Comparison of ENCODE assay signal across 18 cellular contexts in genomic region chr1:1334835-1335234, GRCh38. TPM values are rescaled to one million over a fixed set of nuclear protein-coding genes. Genes with fewer than 3 reads are reported as not detected.
DNase-seq lines count a peak whose midpoint lies in the region; ATAC-seq, FAIRE-seq and TF ChIP-seq lines count a peak whose summit lies in the region.
"Had no signal": no experiment of that assay in that cellular context is flagged by ENCODE, and none has a peak within 500 bp of the region (broad histone marks: within the 10 kb centered on the region; RNA-seq: fewer than 3 reads in every experiment).

No MANE protein-coding gene starts in this region.

- intact Hi-C loops in K562 (cut with micrococcal nuclease): no loop called here
- intact Hi-C loops in left ventricle myocardium inferior (cut with micrococcal nuclease): no loop called here

- no peak overlapping the region for H2BK120ac ChIP-seq in mesendoderm (ENCODE audit: low read depth, low read length)

- no peaks in the 10 kb centered on the region for H3K9me3 ChIP-seq in A549
- H3K9me3 ChIP-seq in HEK293 (ENCODE audit: control insufficient read depth, insufficient read depth, low read depth, low read length): no peaks in the 10 kb centered on the region
- peaks cover 4% of the 10 kb centered on the region for H3K9me3 ChIP-seq in K562 (replicated peaks; ENCODE audit: control insufficient read depth, insufficient read depth, low read depth, low read length)
- no peaks in the 10 kb centered on the region for H3K9me3 ChIP-seq in left ventricle myocardium inferior (replicated peaks)

- CTCF ChIA-PET in A549 (lab: Yijun Ruan, JAX): interaction anchor here (1.1 to 2.8 kb wide), 5 partner anchors 10 to 170 kb away, joined by 3 to 22 read pairs (median 6); no protein-coding TSS in a partner anchor
- CTCF ChIA-PET in HEK293 (lab: Yijun Ruan, JAX): no interaction called here
- CTCF ChIA-PET in K562 (lab: Yijun Ruan, JAX; ENCODE audit: low intra/inter-chr PET ratio): no interaction called here

- H3K27ac ChIP-seq in A549: no peak overlapping the region
- no peak overlapping the region for H3K27ac ChIP-seq in HEK293 (ENCODE audit: extremely low read depth, low read depth, low read length)
- no peak overlapping the region for H3K27ac ChIP-seq in K562 (ENCODE audit: extremely low read depth, low read depth, low read length)
- no peak overlapping the region for H3K27ac ChIP-seq in mesendoderm (ENCODE audit: low read depth, low read length)
- H3K27ac ChIP-seq in left ventricle myocardium inferior (replicated peaks): no peak overlapping the region
- H3K27ac ChIP-seq: GM23248 had no signal

- DNase-seq in A549 (ENCODE audit: low read depth in 1 of 2, low spot score in 1 of 2): no peak
- DNase-seq in K562 (ENCODE audit: extremely low read depth in 1 of 4, low spot score in 3 of 4): peak in 2 of 4 experiments; percentile 59 to 67
- peak; percentile 63 for DNase-seq in mesendoderm
- no peak for DNase-seq in amniotic stem cell (lab: John Stamatoyannopoulos, UW)
- no peak for DNase-seq in NCI-H69 (lab: John Stamatoyannopoulos, UW)
- no peak for DNase-seq in Ammon's horn (ENCODE audit: low spot score)
- no peak for DNase-seq in left ventricle myocardium inferior
- DNase-seq: CD4-positive, CD25-positive, alpha-beta regulatory T cell; GM23248; MV-4-11; NCI-H1436; NCI-H2029 treated with DMSO at 0.1 percent for 48 hours; NCI-H524 treated with DMSO at 0.1 percent for 48 hours had no signal

- H3K79me2 ChIP-seq in K562 (ENCODE audit: control insufficient read depth, insufficient read depth, low read length) (peaks cover 2% of the 10 kb centered on the region; the same call in 1 of the 3 replicates), mesendoderm (ENCODE audit: control insufficient read depth, insufficient read depth, low read length) (no peaks in the 10 kb centered on the region)

- in situ Hi-C loops in K562 (cut with MboI): no loop called here

- H2BK5ac ChIP-seq in mesendoderm (ENCODE audit: low read length): no peak overlapping the region

- no peak for ATAC-seq in A549
- ATAC-seq in K562: no peak

- TF ChIP-seq EP300 in A549 (IDR thresholded peaks at IDR 0.05) (no peak), K562 (IDR thresholded peaks at IDR 0.05; ENCODE audit: low read length) (no peak)

- no peak overlapping the region for H3K4me3 ChIP-seq in A549
- H3K4me3 ChIP-seq in HEK293 (ENCODE audit: low read depth, low read length): no peak overlapping the region
- H3K4me3 ChIP-seq in K562: no peak overlapping the region
- no peak overlapping the region for H3K4me3 ChIP-seq in mesendoderm (ENCODE audit: low read length)
- no peak overlapping the region for H3K4me3 ChIP-seq in left ventricle myocardium inferior
- H3K4me3 ChIP-seq: GM23248 had no signal

- H3K4me1 ChIP-seq in A549: peaks cover 12% of the 10 kb centered on the region; the same call in 2 of the 3 replicates
- no peaks in the 10 kb centered on the region for H3K4me1 ChIP-seq in HEK293 (ENCODE audit: control insufficient read depth, insufficient read depth, low read length)
- peaks cover 0 to 91% of the 10 kb centered on the region in 2 experiments; a peak in 2 of 5 replicates for H3K4me1 ChIP-seq in K562 (replicated peaks in 1 of 2; ENCODE audit: control insufficient read depth in 2 of 2, insufficient read depth in 2 of 2, low read length in 2 of 2)
- no peaks in the 10 kb centered on the region for H3K4me1 ChIP-seq in mesendoderm (ENCODE audit: control insufficient read depth, low read depth, low read length)
- H3K4me1 ChIP-seq in left ventricle myocardium inferior: peaks cover 17% of the 10 kb centered on the region

- H3K27me3 ChIP-seq in K562 (ENCODE audit: control insufficient read depth in 2 of 2, insufficient read depth in 2 of 2, low read length in 2 of 2) (no peaks in the 10 kb centered on the region), mesendoderm (ENCODE audit: insufficient read depth, low read length, poor library complexity) (no peaks in the 10 kb centered on the region), left ventricle myocardium inferior (ENCODE audit: low read depth) (no peaks in the 10 kb centered on the region)

- no peaks in the 10 kb centered on the region for H3K79me1 ChIP-seq in mesendoderm (ENCODE audit: low read length)

- peaks cover 16% of the 10 kb centered on the region; the same call in 1 of the 2 replicates for H4K20me1 ChIP-seq in K562 (replicated peaks; ENCODE audit: control insufficient read depth, insufficient read depth, low read length)

- H3K18ac ChIP-seq in mesendoderm (ENCODE audit: low read length): no peak overlapping the region

- H3K4ac ChIP-seq in mesendoderm (ENCODE audit: low read depth, low read length): no peak overlapping the region

- FAIRE-seq in A549 (lab: Jason Lieb, UNC) (no peak), K562 (lab: Jason Lieb, UNC) (no peak)
- FAIRE-seq: G401.6, GM12892 had no signal

- no peak overlapping the region for H2AK5ac ChIP-seq in mesendoderm (ENCODE audit: low read length)

- no peak for TF ChIP-seq CTCF in A549 (IDR thresholded peaks at IDR 0.05)
- TF ChIP-seq CTCF in HEK293 (tag by site-specific recombination; IDR thresholded peaks at IDR 0.05): no peak
- no peak for TF ChIP-seq CTCF in K562 (IDR thresholded peaks at IDR 0.05 in 2 of 3, conservative IDR thresholded peaks at IDR 0.05 in 1 of 3; ENCODE audit: insufficient read depth in 2 of 3, low read depth in 1 of 3, low read length in 3 of 3)
- no peak for TF ChIP-seq CTCF in left ventricle myocardium inferior (IDR thresholded peaks at IDR 0.05; ENCODE audit: borderline replicate concordance)

- H3K36me3 ChIP-seq in HEK293 (ENCODE audit: control insufficient read depth in 2 of 2, insufficient read depth in 1 of 2, low read length in 2 of 2) (peaks cover 0 to 56% of the 10 kb centered on the region in 2 experiments; a peak in 1 of 3 replicates), K562 (ENCODE audit: control insufficient read depth, insufficient read depth, low read length) (peaks cover 53% of the 10 kb centered on the region; the same call in 1 of the 3 replicates), mesendoderm (ENCODE audit: control insufficient read depth, insufficient read depth, low read length) (no peaks in the 10 kb centered on the region), left ventricle myocardium inferior (peaks cover 41% of the 10 kb centered on the region)

- H3K4me2 ChIP-seq in A549 (no peak overlapping the region), K562 (ENCODE audit: insufficient read depth, low read length) (no peak overlapping the region), mesendoderm (ENCODE audit: low read length) (no peak overlapping the region)

- no peak overlapping the region for H3K23ac ChIP-seq in mesendoderm (ENCODE audit: low read length)

- BruUV-seq in K562 (replicated peaks; lab: Mats Ljungman, UMichigan): no TSS peak

- no peak overlapping the region for H4K5ac ChIP-seq in mesendoderm (ENCODE audit: low read length)

- WGBS in A549 (ENCODE audit: missing lambda C conversion rate): 95% methylated on average over 4 of the region's 11 CpGs
- 88% methylated on average over 6 of the region's 11 CpGs for WGBS in K562 (ENCODE audit: insufficient coverage, low coverage, missing lambda C conversion rate)
- WGBS in mesendoderm (ENCODE audit: extremely low coverage, insufficient coverage, low lambda C conversion rate): no CpG with 5 or more reads among the region's 11 CpGs

- no peak overlapping the region for H2AFZ ChIP-seq in K562 (ENCODE audit: low read depth, low read length)
- H2AFZ ChIP-seq: GM23248 had no signal

- no peak overlapping the region for H2BK15ac ChIP-seq in mesendoderm (replicated peaks; ENCODE audit: low read depth)

- POLR2A ChIA-PET in A549 (lab: Yijun Ruan, JAX) (no interaction called here), HEK293 (lab: Yijun Ruan, JAX) (interaction anchor here (0.6 to 2.4 kb wide), 6 partner anchors 10 to 218 kb away, joined by 3 to 7 read pairs (median 3); no protein-coding TSS in a partner anchor), K562 (lab: Yijun Ruan, JAX) (interaction anchor here (0.5 to 2.1 kb wide), 11 partner anchors 8 to 118 kb away, joined by 3 to 8 read pairs (median 4); partner anchors contain the start of gene CCNL2)

- H3K56ac ChIP-seq in mesendoderm (ENCODE audit: low read length): no peak overlapping the region

- no peak for TF ChIP-seq RAD21 in A549 (conservative IDR thresholded peaks at IDR 0.05 in 1 of 2, IDR thresholded peaks at IDR 0.05 in 1 of 2)
- TF ChIP-seq RAD21 in K562 (CRISPR knock-in tag; conservative IDR thresholded peaks at IDR 0.05 in 1 of 2, IDR thresholded peaks at IDR 0.05 in 1 of 2): no peak

- no peak for TF ChIP-seq POLR2A in A549 (IDR thresholded peaks at IDR 0.05; ENCODE audit: low read length)
- TF ChIP-seq POLR2A in K562 (conservative IDR thresholded peaks at IDR 0.05): no peak; the same call in 1 of the 2 replicates

- H3K9me1 ChIP-seq in K562 (ENCODE audit: control insufficient read depth, insufficient read depth, low read length): peaks cover 7% of the 10 kb centered on the region

- peak overlapping the region in 1 of 2 experiments; percentile 61; a peak in 1 of 4 replicates for H3K9ac ChIP-seq in K562 (ENCODE audit: insufficient read depth in 1 of 2, low read depth in 2 of 2, low read length in 2 of 2)
- H3K9ac ChIP-seq in mesendoderm (ENCODE audit: low read length): no peak overlapping the region
- H3K9ac ChIP-seq: GM23248 had no signal

- H4K8ac ChIP-seq in mesendoderm (ENCODE audit: low read depth, low read length): no peak overlapping the region

RNA-seq across cellular contexts. Expression of gene TAS1R3, which starts 3.8 kb away (rescaled TPM):
- polyA plus RNA-seq in A549 (2011; rRNA removed) (0.05 and 0.07 TPM in 2 replicates), A549 (2017; fragmentation: RNase III; extraction: RNeasy Plus Mini Kit Qiagen cat#74134 plus additional on column Dnase treatment) (0.14 to 0.24 TPM (median 0.15 TPM) in 3 replicates), K562 (2011; rRNA removed) (0.05 TPM in 1 of 2 replicates, not detected in the other), K562 (2014; fragmentation: Illumina TruSeq; extraction: Trizol) (not detected in 2 replicates), K562 (2014; fragmentation: Nextera tagmentation; extraction: Ambion mirVana) (not detected), K562 (2014; rRNA removed) (0.03 and 0.13 TPM in 2 replicates)
- 0.07 and 0.18 TPM in 2 replicates for polyA plus RNA-seq in A549 (2012; cell fraction: cytosol; rRNA removed)
- polyA plus RNA-seq in A549 (2012; cell fraction: nucleus; rRNA removed): 1.5 and 1.8 TPM in 2 replicates
- polyA minus RNA-seq in A549 (2011; rRNA and poly(A)+ RNA removed): 0.05 TPM in 1 of 2 replicates, not detected in the other
- 0.19 and 0.58 TPM in 2 replicates for total RNA-seq in K562 (2011; cell fraction: chromatin; rRNA removed; ENCODE audit: low replicate concordance)
- 0.53 and 0.67 TPM in 2 replicates for total RNA-seq in K562 (2011; cell fraction: nucleolus; rRNA removed)
- 0.15 and 0.23 TPM in 2 replicates for total RNA-seq in K562 (2011; cell fraction: nucleoplasm; rRNA removed)
- total RNA-seq in K562 (2014; rRNA removed) (0.12 TPM in 1 of 2 replicates, not detected in the other), K562 (2014; rRNA removed; fragmentation: Illumina TruSeq; extraction: Trizol) (not detected in 2 replicates), K562 (2015; rRNA removed; fragmentation: Illumina TruSeq; extraction: Trizol) (0.04 TPM in 1 of 2 replicates, not detected in the other), K562 (2021) (0.07 and 0.09 TPM in 2 replicates), left ventricle myocardium inferior (0.93 TPM)
- polyA plus RNA-seq in K562 (2011; cell fraction: cytosol; rRNA removed): 0.03 and 0.06 TPM in 2 replicates
- polyA plus RNA-seq in K562 (2011; cell fraction: nucleus; rRNA removed): 0.25 and 0.31 TPM in 2 replicates
- 0.26 and 0.37 TPM in 2 replicates for polyA plus RNA-seq in K562 (2012)
- not detected in 2 replicates for polyA minus RNA-seq in K562 (2011; rRNA and poly(A)+ RNA removed)
- not detected in 2 replicates for polyA minus RNA-seq in K562 (2011; cell fraction: cytosol; rRNA and poly(A)+ RNA removed)
- 0.13 and 0.22 TPM in 2 replicates for polyA minus RNA-seq in K562 (2011; cell fraction: nucleus; rRNA and poly(A)+ RNA removed)
- 0.03 TPM for polyA plus RNA-seq in mesendoderm (2013, experiment 1 of 2)
- 0.04 TPM for polyA plus RNA-seq in mesendoderm (2013, experiment 2 of 2)
- total RNA-seq: SK-MEL-5 had no signal
- polyA plus RNA-seq: GM23248 had no signal

RNA-seq across cellular contexts. Expression of gene CPTP, which starts 10.2 kb away (rescaled TPM):
- 3.9 and 4.3 TPM in 2 replicates for polyA plus RNA-seq in A549 (2011; rRNA removed)
- polyA plus RNA-seq in A549 (2012; cell fraction: cytosol; rRNA removed): 9.1 and 14.9 TPM in 2 replicates
- 10.2 and 16.9 TPM in 2 replicates for polyA plus RNA-seq in A549 (2012; cell fraction: nucleus; rRNA removed)
- polyA plus RNA-seq in A549 (2017; fragmentation: RNase III; extraction: RNeasy Plus Mini Kit Qiagen cat#74134 plus additional on column Dnase treatment): 10.2 to 11.9 TPM (median 10.7 TPM) in 3 replicates
- 3.6 and 3.8 TPM in 2 replicates for polyA minus RNA-seq in A549 (2011; rRNA and poly(A)+ RNA removed)
- 3.4 and 22.1 TPM in 2 replicates for total RNA-seq in K562 (2011; cell fraction: chromatin; rRNA removed; ENCODE audit: low replicate concordance)
- 31.8 and 32.0 TPM in 2 replicates for total RNA-seq in K562 (2011; cell fraction: nucleolus; rRNA removed)
- 11.2 and 13.9 TPM in 2 replicates for total RNA-seq in K562 (2011; cell fraction: nucleoplasm; rRNA removed)
- 21.6 and 33.4 TPM in 2 replicates for total RNA-seq in K562 (2014; rRNA removed)
- total RNA-seq in K562 (2014; rRNA removed; fragmentation: Illumina TruSeq; extraction: Trizol): 3.0 and 3.5 TPM in 2 replicates
- total RNA-seq in K562 (2015; rRNA removed; fragmentation: Illumina TruSeq; extraction: Trizol): 8.4 and 10.1 TPM in 2 replicates
- 25.4 and 25.8 TPM in 2 replicates for total RNA-seq in K562 (2021)
- 3.5 and 5.7 TPM in 2 replicates for polyA plus RNA-seq in K562 (2011; rRNA removed)
- polyA plus RNA-seq in K562 (2011; cell fraction: cytosol; rRNA removed): 7.2 and 32.1 TPM in 2 replicates
- 5.6 and 10.3 TPM in 2 replicates for polyA plus RNA-seq in K562 (2011; cell fraction: nucleus; rRNA removed)
- 14.5 and 17.3 TPM in 2 replicates for polyA plus RNA-seq in K562 (2012)
- polyA plus RNA-seq in K562 (2014; fragmentation: Illumina TruSeq; extraction: Trizol): 2.7 and 9.1 TPM in 2 replicates
- under 1 TPM; 0.11 to 0.20 TPM for polyA plus RNA-seq in K562 (2014; fragmentation: Nextera tagmentation; extraction: Ambion mirVana)
- polyA plus RNA-seq in K562 (2014; rRNA removed): 12.4 and 12.9 TPM in 2 replicates
- polyA minus RNA-seq in K562 (2011; rRNA and poly(A)+ RNA removed): 2.1 and 2.4 TPM in 2 replicates
- 9.2 and 12.1 TPM in 2 replicates for polyA minus RNA-seq in K562 (2011; cell fraction: cytosol; rRNA and poly(A)+ RNA removed)
- 14.0 and 17.8 TPM in 2 replicates for polyA minus RNA-seq in K562 (2011; cell fraction: nucleus; rRNA and poly(A)+ RNA removed)
- 7.5 TPM for polyA plus RNA-seq in mesendoderm (2013, experiment 1 of 2)
- 7.1 TPM for polyA plus RNA-seq in mesendoderm (2013, experiment 2 of 2)
- 99.2 TPM for total RNA-seq in left ventricle myocardium inferior

RNA-seq across cellular contexts. Expression of gene INTS11, which starts 10.4 kb away (rescaled TPM):
- polyA plus RNA-seq in A549 (2011; rRNA removed): 41.9 and 44.3 TPM in 2 replicates
- polyA plus RNA-seq in A549 (2012; cell fraction: cytosol; rRNA removed): 88.3 and 102 TPM in 2 replicates
- polyA plus RNA-seq in A549 (2012; cell fraction: nucleus; rRNA removed): 344 and 409 TPM in 2 replicates
- 62.9 to 71.2 TPM (median 62.9 TPM) in 3 replicates for polyA plus RNA-seq in A549 (2017; fragmentation: RNase III; extraction: RNeasy Plus Mini Kit Qiagen cat#74134 plus additional on column Dnase treatment)
- polyA minus RNA-seq in A549 (2011; rRNA and poly(A)+ RNA removed): 116 and 130 TPM in 2 replicates
- total RNA-seq in K562 (2011; cell fraction: chromatin; rRNA removed; ENCODE audit: low replicate concordance): 317 and 866 TPM in 2 replicates
- 565 and 578 TPM in 2 replicates for total RNA-seq in K562 (2011; cell fraction: nucleolus; rRNA removed)
- 402 and 440 TPM in 2 replicates for total RNA-seq in K562 (2011; cell fraction: nucleoplasm; rRNA removed)
- 151 and 179 TPM in 2 replicates for total RNA-seq in K562 (2014; rRNA removed)
- 62.1 and 77.4 TPM in 2 replicates for total RNA-seq in K562 (2014; rRNA removed; fragmentation: Illumina TruSeq; extraction: Trizol)
- total RNA-seq in K562 (2015; rRNA removed; fragmentation: Illumina TruSeq; extraction: Trizol): 85.4 and 88.8 TPM in 2 replicates
- 153 and 164 TPM in 2 replicates for total RNA-seq in K562 (2021)
- 110 and 164 TPM in 2 replicates for polyA plus RNA-seq in K562 (2011; rRNA removed)
- 195 and 300 TPM in 2 replicates for polyA plus RNA-seq in K562 (2011; cell fraction: cytosol; rRNA removed)
- 663 and 798 TPM in 2 replicates for polyA plus RNA-seq in K562 (2011; cell fraction: nucleus; rRNA removed)
- 151 and 204 TPM in 2 replicates for polyA plus RNA-seq in K562 (2012)
- polyA plus RNA-seq in K562 (2014; fragmentation: Illumina TruSeq; extraction: Trizol): 143 and 151 TPM in 2 replicates
- polyA plus RNA-seq in K562 (2014; fragmentation: Nextera tagmentation; extraction: Ambion mirVana): 10 to 100 TPM in 1 of 2 experiments, 1 to 10 TPM in 1; 3.6 to 11.8 TPM
- 183 TPM in 2 replicates for polyA plus RNA-seq in K562 (2014; rRNA removed)
- 68.4 and 103 TPM in 2 replicates for polyA minus RNA-seq in K562 (2011; rRNA and poly(A)+ RNA removed)
- 79.6 and 101 TPM in 2 replicates for polyA minus RNA-seq in K562 (2011; cell fraction: cytosol; rRNA and poly(A)+ RNA removed)
- polyA minus RNA-seq in K562 (2011; cell fraction: nucleus; rRNA and poly(A)+ RNA removed): 108 and 123 TPM in 2 replicates
- 75.3 TPM for polyA plus RNA-seq in mesendoderm (2013, experiment 1 of 2)
- polyA plus RNA-seq in mesendoderm (2013, experiment 2 of 2): 73.8 TPM
- total RNA-seq in left ventricle myocardium inferior: 70.1 TPM

RNA-seq across cellular contexts. Expression of gene DVL1, which starts 14.4 kb away (rescaled TPM):
- polyA plus RNA-seq in A549 (2011; rRNA removed) (11.3 and 12.1 TPM in 2 replicates), A549 (2017; fragmentation: RNase III; extraction: RNeasy Plus Mini Kit Qiagen cat#74134 plus additional on column Dnase treatment) (42.7 to 48.3 TPM (median 43.9 TPM) in 3 replicates), K562 (2011; rRNA removed) (24.3 and 42.1 TPM in 2 replicates), K562 (2014; fragmentation: Illumina TruSeq; extraction: Trizol) (13.9 and 43.4 TPM in 2 replicates), K562 (2014; fragmentation: Nextera tagmentation; extraction: Ambion mirVana) (under 1 TPM; 0.62 to 0.63 TPM), K562 (2014; rRNA removed) (119 and 136 TPM in 2 replicates)
- polyA plus RNA-seq in A549 (2012; cell fraction: cytosol; rRNA removed): 32.0 and 46.1 TPM in 2 replicates
- 127 and 192 TPM in 2 replicates for polyA plus RNA-seq in A549 (2012; cell fraction: nucleus; rRNA removed)
- polyA minus RNA-seq in A549 (2011; rRNA and poly(A)+ RNA removed): 7.5 and 13.2 TPM in 2 replicates
- total RNA-seq in K562 (2011; cell fraction: chromatin; rRNA removed; ENCODE audit: low replicate concordance): 53.3 and 207 TPM in 2 replicates
- 213 and 235 TPM in 2 replicates for total RNA-seq in K562 (2011; cell fraction: nucleolus; rRNA removed)
- 85.9 and 103 TPM in 2 replicates for total RNA-seq in K562 (2011; cell fraction: nucleoplasm; rRNA removed)
- total RNA-seq in K562 (2014; rRNA removed) (135 and 143 TPM in 2 replicates), K562 (2014; rRNA removed; fragmentation: Illumina TruSeq; extraction: Trizol) (3.5 and 6.3 TPM in 2 replicates), K562 (2015; rRNA removed; fragmentation: Illumina TruSeq; extraction: Trizol) (50.9 and 51.7 TPM in 2 replicates), K562 (2021) (106 and 118 TPM in 2 replicates), left ventricle myocardium inferior (93.0 TPM)
- polyA plus RNA-seq in K562 (2011; cell fraction: cytosol; rRNA removed): 39.8 and 107 TPM in 2 replicates
- 353 and 531 TPM in 2 replicates for polyA plus RNA-seq in K562 (2011; cell fraction: nucleus; rRNA removed)
- 65.5 and 75.0 TPM in 2 replicates for polyA plus RNA-seq in K562 (2012)
- polyA minus RNA-seq in K562 (2011; rRNA and poly(A)+ RNA removed): 5.6 and 11.7 TPM in 2 replicates
- 32.9 and 47.2 TPM in 2 replicates for polyA minus RNA-seq in K562 (2011; cell fraction: cytosol; rRNA and poly(A)+ RNA removed)
- polyA minus RNA-seq in K562 (2011; cell fraction: nucleus; rRNA and poly(A)+ RNA removed): 69.3 and 81.9 TPM in 2 replicates
- polyA plus RNA-seq in mesendoderm (2013, experiment 1 of 2): 25.1 TPM
- polyA plus RNA-seq in mesendoderm (2013, experiment 2 of 2): 25.4 TPM

RNA-seq across cellular contexts. Expression of gene MXRA8, which starts 23.5 kb away (rescaled TPM):
- polyA plus RNA-seq in A549 (2011; rRNA removed) (0.07 and 0.12 TPM in 2 replicates), A549 (2017; fragmentation: RNase III; extraction: RNeasy Plus Mini Kit Qiagen cat#74134 plus additional on column Dnase treatment) (0.09 to 0.22 TPM (median 0.13 TPM) in 3 replicates), K562 (2011; rRNA removed) (2.9 and 9.0 TPM in 2 replicates), K562 (2014; fragmentation: Illumina TruSeq; extraction: Trizol) (6.3 and 9.2 TPM in 2 replicates), K562 (2014; fragmentation: Nextera tagmentation; extraction: Ambion mirVana) (under 1 TPM; 0.66 to 0.83 TPM), K562 (2014; rRNA removed) (11.3 and 13.1 TPM in 2 replicates)
- polyA plus RNA-seq in A549 (2012; cell fraction: cytosol; rRNA removed): 0.15 and 0.21 TPM in 2 replicates
- 0.50 and 0.70 TPM in 2 replicates for polyA plus RNA-seq in A549 (2012; cell fraction: nucleus; rRNA removed)
- polyA minus RNA-seq in A549 (2011; rRNA and poly(A)+ RNA removed): 0.19 TPM in 1 of 2 replicates, not detected in the other
- total RNA-seq in K562 (2011; cell fraction: chromatin; rRNA removed; ENCODE audit: low replicate concordance): 12.2 and 30.9 TPM in 2 replicates
- 39.7 and 42.5 TPM in 2 replicates for total RNA-seq in K562 (2011; cell fraction: nucleolus; rRNA removed)
- total RNA-seq in K562 (2011; cell fraction: nucleoplasm; rRNA removed): 29.8 and 30.7 TPM in 2 replicates
- total RNA-seq in K562 (2014; rRNA removed) (7.3 and 12.4 TPM in 2 replicates), K562 (2014; rRNA removed; fragmentation: Illumina TruSeq; extraction: Trizol) (2.1 and 2.7 TPM in 2 replicates), K562 (2015; rRNA removed; fragmentation: Illumina TruSeq; extraction: Trizol) (4.8 and 5.5 TPM in 2 replicates), K562 (2021) (9.1 and 10.8 TPM in 2 replicates), left ventricle myocardium inferior (20.2 TPM)
- 4.0 and 38.2 TPM in 2 replicates for polyA plus RNA-seq in K562 (2011; cell fraction: cytosol; rRNA removed)
- 18.3 and 101 TPM in 2 replicates for polyA plus RNA-seq in K562 (2011; cell fraction: nucleus; rRNA removed)
- polyA plus RNA-seq in K562 (2012): 13.9 and 20.4 TPM in 2 replicates
- 0.75 and 3.0 TPM in 2 replicates for polyA minus RNA-seq in K562 (2011; rRNA and poly(A)+ RNA removed)
- polyA minus RNA-seq in K562 (2011; cell fraction: cytosol; rRNA and poly(A)+ RNA removed): 2.1 and 10.7 TPM in 2 replicates
- polyA minus RNA-seq in K562 (2011; cell fraction: nucleus; rRNA and poly(A)+ RNA removed): 1.4 and 8.2 TPM in 2 replicates
- 5.1 TPM for polyA plus RNA-seq in mesendoderm (2013, experiment 1 of 2)
- 4.6 TPM for polyA plus RNA-seq in mesendoderm (2013, experiment 2 of 2)
- total RNA-seq: OCI-LY7, SK-MEL-5 had no signal
- polyA plus RNA-seq: CD4-positive, CD25-positive, alpha-beta regulatory T cell had no signal
